In genomic region chr1:206041640-206042039, GRCh38 we compare ENCODE assay signal across 1 cellular context.
A peak's percentile ranks its signal among the peaks of the same experiment; 100 is the strongest.
TF ChIP-seq lines count a peak whose summit lies in the region.

No MANE protein-coding gene starts in this region.

TF ChIP-seq in HepG2, 621 proteins besides CTCF, POLR2A, EP300 and RAD21:
- TF ChIP-seq AFF4 (CRISPR knock-in tag; IDR thresholded peaks at IDR 0.05) (no peak), CREM (IDR thresholded peaks at IDR 0.05) (no peak), CREM (CRISPR knock-in tag; IDR thresholded peaks at IDR 0.05) (no peak), POLR2AphosphoS2 (IDR thresholded peaks at IDR 0.05; ENCODE audit: low read depth, low read length) (no peak), CCAR2 (optimal IDR thresholded peaks at IDR 0.05; ENCODE audit: low read depth, low read length) (no peak), ZNF878 (CRISPR knock-in tag; IDR thresholded peaks at IDR 0.05) (no peak), EED (CRISPR knock-in tag; IDR thresholded peaks at IDR 0.05) (no peak), PRPF4 (IDR thresholded peaks at IDR 0.05; ENCODE audit: low read depth, low read length, poor library complexity, severe bottlenecking) (no peak), KLF11 (CRISPR knock-in tag; IDR thresholded peaks at IDR 0.05) (no peak), SALL1 (CRISPR knock-in tag; IDR thresholded peaks at IDR 0.05) (0 out of 2 replicates have a peak, but pooled peaks have one; percentile 22), PRDM4 (CRISPR knock-in tag; IDR thresholded peaks at IDR 0.05; ENCODE audit: borderline replicate concordance) (peak; percentile 93; the same call in 1 of the 2 replicates), ZNF558 (CRISPR knock-in tag; IDR thresholded peaks at IDR 0.05; ENCODE audit: borderline replicate concordance) (no peak), FOXC1 (CRISPR knock-in tag; IDR thresholded peaks at IDR 0.05; ENCODE audit: borderline replicate concordance) (no peak), SSRP1 (CRISPR knock-in tag; IDR thresholded peaks at IDR 0.05) (no peak), MYPOP (CRISPR knock-in tag; IDR thresholded peaks at IDR 0.05) (no peak), ZNF556 (CRISPR knock-in tag; IDR thresholded peaks at IDR 0.05; ENCODE audit: borderline replicate concordance) (no peak), ZNF33A (CRISPR knock-in tag; IDR thresholded peaks at IDR 0.05; ENCODE audit: borderline replicate concordance) (no peak), SOX5 (CRISPR knock-in tag; IDR thresholded peaks at IDR 0.05; ENCODE audit: borderline replicate concordance) (no peak), ZKSCAN1 (IDR thresholded peaks at IDR 0.05; ENCODE audit: low read length) (no peak), ZNF160 (CRISPR knock-in tag; IDR thresholded peaks at IDR 0.05) (no peak), ZNF687 (CRISPR knock-in tag; IDR thresholded peaks at IDR 0.05) (peak; percentile 29; the same call in 1 of the 2 replicates), GATAD1 (CRISPR knock-in tag; IDR thresholded peaks at IDR 0.05) (no peak), ZNF121 (CRISPR knock-in tag; IDR thresholded peaks at IDR 0.05) (no peak), GPBP1L1 (CRISPR knock-in tag; IDR thresholded peaks at IDR 0.05) (no peak), NR3C1 (CRISPR knock-in tag; IDR thresholded peaks at IDR 0.05) (no peak), SIX4 (CRISPR knock-in tag; IDR thresholded peaks at IDR 0.05) (no peak), ZHX1 (CRISPR knock-in tag; IDR thresholded peaks at IDR 0.05; ENCODE audit: low read depth) (no peak)
